In the genomic region with DNA sequence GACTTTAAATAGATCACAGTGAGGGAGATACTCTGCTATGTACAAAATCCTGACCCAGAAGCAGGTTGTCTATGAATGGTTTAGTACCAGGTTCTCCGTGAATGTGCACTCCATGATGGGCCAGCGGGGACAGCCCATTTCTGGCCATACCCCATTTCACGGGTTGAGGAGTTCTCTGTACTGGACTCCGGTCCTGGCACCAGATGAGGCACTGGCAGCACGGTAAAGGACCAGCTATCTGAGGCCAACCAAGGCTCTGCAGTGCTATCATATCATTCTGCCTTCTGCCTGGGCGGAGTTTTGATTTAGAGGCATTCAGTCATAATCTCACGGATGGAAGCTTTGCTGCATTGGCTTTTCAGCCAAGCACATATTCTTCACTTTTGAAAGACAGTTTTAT, we compare ENCODE assay signal across 33 cellular contexts. TPM values are rescaled to one million over a fixed set of nuclear protein-coding genes. Genes with fewer than 3 reads are reported as not detected.
DNase-seq lines count a peak whose midpoint lies in the region; ATAC-seq and TF ChIP-seq lines count a peak whose summit lies in the region.
"Had no signal": no experiment of that assay in that cellular context is flagged by ENCODE, and none has a peak within 500 bp of the region (broad histone marks: within the 10 kb centered on the region; RNA-seq: fewer than 3 reads in every experiment).

No MANE protein-coding gene starts in this region.

- peaks cover 5% of the 10 kb centered on the region for H3K27me3 Mint-ChIP-seq in progenitor cell of endocrine pancreas

- H3K9me3 ChIP-seq in Panc1 (ENCODE audit: control insufficient read depth, insufficient read depth, low read depth, low read length), result peaks cover 3% of the 10 kb centered on the region; the same call in 1 of the 2 replicates
- no peaks in the 10 kb centered on the region for H3K9me3 ChIP-seq in right lobe of liver
- peaks cover 0 to 22% (median 2%) of the 10 kb centered on the region in 12 donors for H3K9me3 ChIP-seq in heart left ventricle

- ATAC-seq in Panc1 (peak; percentile 52), right lobe of liver (no peak), heart left ventricle (no peak)
- ATAC-seq: A549; CD8-positive, alpha-beta T cell had no signal

- H3K36me3 Mint-ChIP-seq in progenitor cell of endocrine pancreas (ENCODE audit: insufficient read depth), result no peaks in the 10 kb centered on the region
- H3K36me3 Mint-ChIP-seq: CD14-positive monocyte; CD4-positive, CD25-positive, alpha-beta regulatory T cell; CD8-positive, alpha-beta T cell had no signal

- H3K36me3 ChIP-seq in Panc1 (ENCODE audit: control insufficient read depth, insufficient read depth, low read length) (no peaks in the 10 kb centered on the region), right lobe of liver (no peaks in the 10 kb centered on the region), heart left ventricle (no peaks in the 10 kb centered on the region)
- H3K36me3 ChIP-seq: BE2C; BLaER1; BLaER1 treated with 17β-estradiol and CSF1 and Interleukin-3, amounts not matched to agents 10 nM and 100 nM had no signal

- TF ChIP-seq POLR2A in right lobe of liver (IDR thresholded peaks at IDR 0.05) (no peak), heart left ventricle (IDR thresholded peaks at IDR 0.05) (no peak)

- CTCF ChIA-PET in Panc1 (lab: Charles Lee), result interaction anchor here (0.7 kb wide), 1 partner anchor 235 kb away, joined by 3 read pairs; no protein-coding TSS in a partner anchor

- H3K27ac ChIP-seq in Panc1 (ENCODE audit: low read length), result no peak overlapping the region
- H3K27ac ChIP-seq in right lobe of liver, result no peak overlapping the region
- no peak overlapping the region for H3K27ac ChIP-seq in heart left ventricle
- H3K27ac ChIP-seq: 22Rv1; A549; BLaER1; BLaER1 treated with 17β-estradiol and CSF1 and Interleukin-3, amounts not matched to agents 10 nM and 100 nM; C4-2B had no signal

- no peaks in the 10 kb centered on the region for H3K4me1 ChIP-seq in Panc1 (ENCODE audit: control insufficient read depth, insufficient read depth, low read length)
- H3K4me1 ChIP-seq in right lobe of liver, result no peaks in the 10 kb centered on the region
- no peaks in the 10 kb centered on the region for H3K4me1 ChIP-seq in heart left ventricle
- H3K4me1 ChIP-seq: A549; BE2C; BLaER1; BLaER1 treated with 17β-estradiol and CSF1 and Interleukin-3, amounts not matched to agents 10 nM and 100 nM; Caco-2 had no signal

- in situ Hi-C loops in Panc1 (cut with HindIII; ENCODE audit: low pct_unique_long_range_greater_than_20kb, low sequenced_read_pairs), result no loop called here

- BruUV-seq in Panc1 (replicated peaks; lab: Mats Ljungman, UMichigan), result no TSS peak

- H3K9me3 Mint-ChIP-seq in progenitor cell of endocrine pancreas (ENCODE audit: low read depth), result peaks cover 6% of the 10 kb centered on the region

- POLR2A ChIA-PET in Panc1 (lab: Charles Lee), result no interaction called here

- TF ChIP-seq CTCF in Panc1 (IDR thresholded peaks at IDR 0.05), result no peak
- no peak for TF ChIP-seq CTCF in progenitor cell of endocrine pancreas (IDR thresholded peaks at IDR 0.05; ENCODE audit: unreplicated experiment)
- no peak for TF ChIP-seq CTCF in right lobe of liver (IDR thresholded peaks at IDR 0.05)
- no peak for TF ChIP-seq CTCF in heart left ventricle (IDR thresholded peaks at IDR 0.05)

- no peaks in the 10 kb centered on the region for H3K4me1 Mint-ChIP-seq in progenitor cell of endocrine pancreas (ENCODE audit: low read depth)
- H3K4me1 Mint-ChIP-seq: B cell; CD14-positive monocyte; CD4-positive, alpha-beta memory T cell; CD4-positive, CD25-positive, alpha-beta regulatory T cell; CD8-positive, alpha-beta memory T cell had no signal

- WGBS in right lobe of liver (ENCODE audit: insufficient coverage, low coverage, low lambda C conversion rate, missing lambda C conversion rate), result 86% methylated on average over 1 of the region's 7 CpGs
- WGBS in heart left ventricle, 4 donors, result 75 to 86% (median 84%) methylated on average over 7 of the region's 7 CpGs

- intact Hi-C loops in Panc1 (cut with micrococcal nuclease; ENCODE audit: unreplicated experiment), result no loop called here
- intact Hi-C loops in right lobe of liver (cut with DNase I), result no loop called here
- intact Hi-C loops in heart left ventricle (cut with DNase I), result no loop called here

- no peaks in the 10 kb centered on the region for H3K27me3 ChIP-seq in Panc1 (ENCODE audit: control insufficient read depth, insufficient read depth, low read length)
- no peaks in the 10 kb centered on the region for H3K27me3 ChIP-seq in right lobe of liver
- no peaks in the 10 kb centered on the region for H3K27me3 ChIP-seq in heart left ventricle
- H3K27me3 ChIP-seq: BE2C; BLaER1; BLaER1 treated with 17β-estradiol and CSF1 and Interleukin-3, amounts not matched to agents 10 nM and 100 nM had no signal

- peak overlapping the region; percentile 41 for H3K27ac Mint-ChIP-seq in progenitor cell of endocrine pancreas
- H3K27ac Mint-ChIP-seq: B cell; CD14-positive monocyte; CD4-positive, alpha-beta memory T cell; CD4-positive, alpha-beta T cell; CD4-positive, CD25-positive, alpha-beta regulatory T cell; CD8-positive, alpha-beta memory T cell; CD8-positive, alpha-beta T cell had no signal

- H3K4me3 ChIP-seq in Panc1 (ENCODE audit: low read depth in 2 of 2, low read length in 2 of 2) (no peak overlapping the region), right lobe of liver (no peak overlapping the region), heart left ventricle (no peak overlapping the region)
- H3K4me3 ChIP-seq: A549; BLaER1; BLaER1 treated with 17β-estradiol and CSF1 and Interleukin-3, amounts not matched to agents 10 nM and 100 nM had no signal

- no peak for DNase-seq in Panc1 (ENCODE audit: low read depth, low spot score)
- peak; percentile 12 for DNase-seq in ecto neural progenitor cell (ENCODE audit: low spot score)
- DNase-seq in progenitor cell of endocrine pancreas (ENCODE audit: low spot score, unreplicated experiment), result no peak
- DNase-seq in right lobe of liver, result no peak
- DNase-seq in NCI-H1930 (lab: John Stamatoyannopoulos, UW), result no peak
- DNase-seq in heart left ventricle, result no peak
- DNase-seq: 8988T; ACHN; AML-193; BE2C; C1 segment of cervical spinal cord; Calu3; CD4-positive, alpha-beta T cell; CD4-positive, CD25-positive, alpha-beta regulatory T cell; CD8-positive, alpha-beta memory T cell; CD8-positive, alpha-beta T cell; COR-L47; DMS 273 treated with DMSO at 0.1 percent for 48 hours; DMS153; DMS53; DMS79; DMS79 treated with DMSO at 0.1 percent for 48 hours; DND-41; EL had no signal

- H3K4me3 Mint-ChIP-seq in progenitor cell of endocrine pancreas (ENCODE audit: low read depth), result no peak overlapping the region
- H3K4me3 Mint-ChIP-seq: B cell; CD14-positive monocyte; CD4-positive, alpha-beta memory T cell; CD4-positive, alpha-beta T cell; CD4-positive, CD25-positive, alpha-beta regulatory T cell; CD8-positive, alpha-beta memory T cell; CD8-positive, alpha-beta T cell had no signal

RNA-seq across cellular contexts. Expression of a gene that starts 18.5 kb away (rescaled TPM):
- total RNA-seq in Panc1 (2021; ENCODE audit: unreplicated experiment), result 48.6 TPM
- 36.9 TPM for polyA plus RNA-seq in Panc1 (2012; ENCODE audit: insufficient read length)
- 67.5 and 68.7 TPM in 2 replicates for total RNA-seq in progenitor cell of endocrine pancreas
- 10 to 100 TPM; 14.3 to 25.9 (median 17.6) TPM for total RNA-seq in right lobe of liver
- total RNA-seq in heart left ventricle, result 10 to 100 TPM; 21.5 to 37.0 (median 27.1) TPM
- polyA plus RNA-seq in heart left ventricle, result 10 to 100 TPM; 15.5 to 15.8 TPM

RNA-seq across cellular contexts. Expression of a gene that starts 40.2 kb away (rescaled TPM):
- total RNA-seq in Panc1 (2021; ENCODE audit: unreplicated experiment) (53.1 TPM), progenitor cell of endocrine pancreas (35.1 and 35.3 TPM in 2 replicates), right lobe of liver (10 to 100 TPM; 39.4 to 70.9 (median 62.4) TPM), heart left ventricle (10 to 100 TPM; 17.6 to 47.1 (median 31.6) TPM)
- 48.1 TPM for polyA plus RNA-seq in Panc1 (2012; ENCODE audit: insufficient read length)
- polyA plus RNA-seq in heart left ventricle, result 10 to 100 TPM; 33.6 to 60.5 TPM
